13 cellular contexts compared by ENCODE assay signal in the genomic region with DNA sequence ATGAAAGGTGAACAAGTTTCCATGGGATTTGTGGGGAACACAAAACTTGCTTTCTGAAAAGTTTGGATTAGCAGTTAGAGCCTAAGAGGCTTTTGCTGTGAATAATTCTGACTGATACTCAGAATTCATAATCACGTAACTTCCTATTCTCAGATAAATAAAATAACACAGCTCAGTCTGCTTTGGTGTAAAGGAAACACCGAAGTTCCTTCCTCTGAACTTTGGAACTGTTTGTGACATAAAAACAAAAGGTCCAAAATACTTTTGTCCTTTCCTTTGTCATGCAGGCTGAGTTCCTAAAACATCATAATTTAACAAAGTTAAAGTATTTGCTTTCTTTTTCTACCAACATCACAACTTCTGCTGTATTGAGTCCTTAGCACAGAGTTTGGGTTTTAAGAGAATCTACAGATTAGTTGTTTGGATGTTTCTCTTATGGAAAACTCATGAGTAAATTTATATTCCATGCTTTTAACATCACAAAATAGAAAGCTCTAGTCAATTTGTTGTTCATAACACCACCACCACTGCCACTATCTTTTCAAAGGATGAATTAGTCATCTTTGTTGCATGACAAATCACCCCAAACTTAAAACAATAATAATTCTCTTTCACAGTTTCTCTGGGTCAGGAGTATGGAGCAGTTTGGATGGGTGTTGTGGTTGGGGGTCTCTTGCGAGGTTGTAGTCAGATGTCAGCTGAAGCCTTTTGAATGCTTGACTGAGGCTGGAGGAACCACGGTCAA.
DNase-seq lines count a peak whose midpoint lies in the region; ATAC-seq, FAIRE-seq and TF ChIP-seq lines count a peak whose summit lies in the region.
"Had no signal": no experiment of that assay in that cellular context is flagged by ENCODE, and none has a peak within 500 bp of the region (broad histone marks: within the 10 kb centered on the region; RNA-seq: fewer than 3 reads in every experiment).

No MANE protein-coding gene starts in this region.

- peak overlapping the region; percentile 29 to 56 for H3K27ac ChIP-seq in liver (ENCODE audit: low read depth in 1 of 2, low read length in 2 of 2)
- H3K27ac ChIP-seq in HepG2 (ENCODE audit: extremely low read length, insufficient read depth, low read length) = no peak overlapping the region
- H3K27ac ChIP-seq in esophagus squamous epithelium = peak overlapping the region; percentile 44 to 79 (median 54)
- H3K27ac ChIP-seq in vagina = peak overlapping the region; percentile 64

- H3K9ac ChIP-seq in liver (ENCODE audit: low read depth in 1 of 2, low read length in 2 of 2) = peak overlapping the region in 1 of 2 donors; percentile 22
- H3K9ac ChIP-seq in HepG2 (ENCODE audit: insufficient read depth, low read depth, low read length) = no peak overlapping the region

- TF ChIP-seq RAD21 in liver (IDR thresholded peaks at IDR 0.05) (peak in 1 of 2 donors; percentile 36), HepG2 (CRISPR knock-in tag; IDR thresholded peaks at IDR 0.05) (no peak)

- H4K20me1 ChIP-seq in HepG2 (ENCODE audit: insufficient read depth, low read length) = no peaks in the 10 kb centered on the region

- H3K4me1 ChIP-seq in liver (ENCODE audit: control insufficient read depth in 4 of 4, insufficient read depth in 4 of 4, low read length in 3 of 4) = peaks cover 0 to 2% (median 0%) of the 10 kb centered on the region in 4 donors
- 0 out of 2 replicates have a peak, but pooled peaks cover 5% of the 10 kb centered on the region for H3K4me1 ChIP-seq in HepG2 (ENCODE audit: insufficient read depth, low read length)
- no peaks in the 10 kb centered on the region for H3K4me1 ChIP-seq in esophagus squamous epithelium
- H3K4me1 ChIP-seq in vagina = no peaks in the 10 kb centered on the region

- intact Hi-C loops in HepG2 (cut with micrococcal nuclease; ENCODE audit: unreplicated experiment) = no loop called here
- intact Hi-C loops in esophagus squamous epithelium (cut with DNase I) = no loop called here
- intact Hi-C loops in vagina (cut with DNase I) = no loop called here

- TF ChIP-seq EP300 in HepG2 (IDR thresholded peaks at IDR 0.05; ENCODE audit: low read depth in 2 of 2, low read length in 2 of 2) (no peak), HepG2 (CRISPR knock-in tag; IDR thresholded peaks at IDR 0.05; ENCODE audit: borderline replicate concordance) (no peak)

- H2AFZ ChIP-seq in HepG2 (ENCODE audit: low read length) = no peak overlapping the region

- no TSS peak for BruUV-seq in HepG2 (replicated peaks; lab: Mats Ljungman, UMichigan)

- no peaks in the 10 kb centered on the region for H3K27me3 ChIP-seq in liver (ENCODE audit: control insufficient read depth in 4 of 4, insufficient read depth in 4 of 4, low read length in 3 of 4)
- 0 out of 5 replicates have a peak, but pooled peaks cover 0 to 4% of the 10 kb centered on the region in 2 experiments for H3K27me3 ChIP-seq in HepG2 (ENCODE audit: control insufficient read depth in 1 of 2, insufficient read depth in 2 of 2, low read length in 2 of 2)
- no peaks in the 10 kb centered on the region for H3K27me3 ChIP-seq in esophagus squamous epithelium
- H3K27me3 ChIP-seq in vagina = no peaks in the 10 kb centered on the region

- no peak overlapping the region for H3K4me2 ChIP-seq in HepG2 (ENCODE audit: low read depth, low read length)

- WGBS in liver = 58% methylated on average over 4 of the region's 4 CpGs
- WGBS in HepG2 (ENCODE audit: low lambda C conversion rate) = 43% methylated on average over 4 of the region's 4 CpGs
- 68 to 79% methylated on average over 4 of the region's 4 CpGs for WGBS in esophagus squamous epithelium, 2 donors

- no peaks in the 10 kb centered on the region for H3K79me2 ChIP-seq in HepG2 (ENCODE audit: insufficient read depth, low read length)

- H3K9me3 ChIP-seq in liver (ENCODE audit: control insufficient read depth in 4 of 4, low read length in 3 of 4) (no peaks in the 10 kb centered on the region), HepG2 (ENCODE audit: low read length) (no peaks in the 10 kb centered on the region), esophagus squamous epithelium (no peaks in the 10 kb centered on the region), vagina (no peaks in the 10 kb centered on the region)

- in situ Hi-C loops in HepG2 (cut with HindIII; ENCODE audit: extremely low pct_ligation_motif_present, low pct_unique_long_range_greater_than_20kb) = no loop called here

- no peak for FAIRE-seq in HepG2 (lab: Jason Lieb, UNC)
- FAIRE-seq: bronchial epithelial cell had no signal

- H3K4me3 ChIP-seq in liver (ENCODE audit: low read depth in 1 of 3, low read length in 3 of 3) (no peak overlapping the region), HepG2 (replicated peaks in 1 of 3; ENCODE audit: insufficient read depth in 1 of 3, low read depth in 2 of 3, low read length in 3 of 3) (no peak overlapping the region), esophagus squamous epithelium (no peak overlapping the region), vagina (no peak overlapping the region)

- no peak for ATAC-seq in HepG2
- no peak for ATAC-seq in GM19395 (IDR thresholded peaks at IDR 0.05; ENCODE audit: unreplicated experiment)

- TF ChIP-seq CTCF in liver (IDR thresholded peaks at IDR 0.05; ENCODE audit: low read depth, low read length, missing input control) (no peak), HepG2 (CRISPR knock-in tag; IDR thresholded peaks at IDR 0.05) (no peak), esophagus squamous epithelium (IDR thresholded peaks at IDR 0.05) (no peak), vagina (IDR thresholded peaks at IDR 0.05) (no peak)

- CTCF ChIA-PET in HepG2 (lab: Yijun Ruan, JAX; ENCODE audit: low intra/inter-chr PET ratio, low total read pairs) = no interaction called here

- H3K36me3 ChIP-seq in liver (ENCODE audit: control insufficient read depth in 4 of 4, insufficient read depth in 3 of 4, low read depth in 1 of 4, low read length in 3 of 4) (no peaks in the 10 kb centered on the region), HepG2 (replicated peaks in 1 of 2; ENCODE audit: control insufficient read depth in 1 of 2, insufficient read depth in 2 of 2, low read length in 2 of 2) (no peaks in the 10 kb centered on the region), esophagus squamous epithelium (no peaks in the 10 kb centered on the region), vagina (no peaks in the 10 kb centered on the region)

- POLR2A ChIA-PET in HepG2 (lab: Yijun Ruan, JAX) = no interaction called here

- DNase-seq in HepG2 (ENCODE audit: low spot score) (no peak), esophagus squamous epithelium (lab: John Stamatoyannopoulos, UW) (no peak), lung microvascular endothelial cell (ENCODE audit: low read depth in 2 of 2) (peak; percentile 90 to 95), vagina (ENCODE audit: extremely low spot score in 2 of 2) (no peak), SHP77 treated with DMSO at 0.1 percent for 48 hours (lab: John Stamatoyannopoulos, UW) (no peak), A172 (ENCODE audit: low spot score) (no peak)
- DNase-seq: DMS153; NCI-H1092 treated with DMSO at 0.1 percent for 48 hours; stimulated activated CD4-positive, alpha-beta T cell treated with anti-CD3 and anti-CD28 coated beads, Interleukin-15, amount 100 ng/mL, for 24 hours; T-helper 9 cell had no signal

- TF ChIP-seq POLR2A in HepG2 (IDR thresholded peaks at IDR 0.05; ENCODE audit: insufficient read depth in 1 of 2, low read depth in 2 of 2, low read length in 2 of 2) (no peak), esophagus squamous epithelium (IDR thresholded peaks at IDR 0.05) (no peak), vagina (IDR thresholded peaks at IDR 0.05) (no peak)

TF ChIP-seq in liver, 16 proteins besides CTCF, POLR2A, EP300 and RAD21:
- TF ChIP-seq NR2F2 (IDR thresholded peaks at IDR 0.05) (peak; percentile 67), HNF4G (IDR thresholded peaks at IDR 0.05) (peak; percentile 20), SP1 (IDR thresholded peaks at IDR 0.05) (peak; percentile 47), HNF4A (conservative IDR thresholded peaks at IDR 0.05) (peak; percentile 45 to 67)
- TF ChIP-seq, protein P1, sequence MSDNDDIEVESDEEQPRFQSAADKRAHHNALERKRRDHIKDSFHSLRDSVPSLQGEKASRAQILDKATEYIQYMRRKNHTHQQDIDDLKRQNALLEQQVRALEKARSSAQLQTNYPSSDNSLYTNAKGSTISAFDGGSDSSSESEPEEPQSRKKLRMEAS (IDR thresholded peaks at IDR 0.05) = no peak
- TF ChIP-seq, protein P2, sequence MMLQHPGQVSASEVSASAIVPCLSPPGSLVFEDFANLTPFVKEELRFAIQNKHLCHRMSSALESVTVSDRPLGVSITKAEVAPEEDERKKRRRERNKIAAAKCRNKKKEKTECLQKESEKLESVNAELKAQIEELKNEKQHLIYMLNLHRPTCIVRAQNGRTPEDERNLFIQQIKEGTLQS (IDR thresholded peaks at IDR 0.05) = no peak

TF ChIP-seq in HepG2, 621 proteins besides CTCF, POLR2A, EP300 and RAD21:
- no peak for TF ChIP-seq ZNF382 (CRISPR knock-in tag; IDR thresholded peaks at IDR 0.05; ENCODE audit: borderline replicate concordance)
- TF ChIP-seq NRL (CRISPR knock-in tag; IDR thresholded peaks at IDR 0.05; ENCODE audit: borderline replicate concordance) = no peak

Comparison
In these comparisons a context has a peak if more than half of its experiments do, and no peak if none do; other contexts are left out.
1. DNase-seq: peak in lung microvascular endothelial cell (2 of 2); none in HepG2 (single experiment), esophagus squamous epithelium (single experiment), vagina (0 of 2), SHP77 treated with DMSO at 0.1 percent for 48 hours (single experiment) and A172 (single experiment).